In genomic region chr21:45543371-45543709, GRCh38 we compare ENCODE assay signal across 9 cellular contexts. TPM values are rescaled to one million over a fixed set of nuclear protein-coding genes. Genes with fewer than 3 reads are reported as not detected.
DNase-seq lines count a peak whose midpoint lies in the region; ATAC-seq, FAIRE-seq and TF ChIP-seq lines count a peak whose summit lies in the region.
"Had no signal": no experiment of that assay in that cellular context is flagged by ENCODE, and none has a peak within 500 bp of the region (broad histone marks: within the 10 kb centered on the region; RNA-seq: fewer than 3 reads in every experiment).

No MANE protein-coding gene starts in this region.

- peaks cover 18% of the 10 kb centered on the region for H3K27me3 Mint-ChIP-seq in WTC11 (ENCODE audit: low read depth)

- CTCF ChIA-PET in WTC11 (lab: Charles Lee) = interaction anchor here (0.6 to 2.7 kb wide), 4 partner anchors 13 to 344 kb away, joined by 4 to 15 read pairs (median 6); no protein-coding TSS in a partner anchor

- H3K4me3 Mint-ChIP-seq in WTC11 = peak overlapping the region; percentile 52

- WGBS in heart left ventricle, 4 donors = 79 to 82% (median 81%) methylated on average over 5 to 11 of the region's 11 CpGs
- WGBS in sigmoid colon, 2 donors = 74 to 89% methylated on average over 11 of the region's 11 CpGs

- H3K9me3 ChIP-seq in heart left ventricle = no peaks in the 10 kb centered on the region
- H3K9me3 ChIP-seq in sigmoid colon = no peaks in the 10 kb centered on the region

- TF ChIP-seq POLR2A in GM12891 (IDR thresholded peaks at IDR 0.05; ENCODE audit: low read depth, low read length) (no peak), heart left ventricle (IDR thresholded peaks at IDR 0.05) (no peak), sigmoid colon (IDR thresholded peaks at IDR 0.05) (no peak)

- DNase-seq in GM12891 (ENCODE audit: insufficient read length, low spot score) = no peak
- no peak for DNase-seq in WTC11 (ENCODE audit: low spot score)
- peak in 3 of 5 donors; percentile 19 to 56 (median 25) for DNase-seq in heart left ventricle
- peak; percentile 67 for DNase-seq in sigmoid colon
- DNase-seq: GM23248 had no signal

- peak; percentile 7 for ATAC-seq in WTC11
- no peak for ATAC-seq in heart left ventricle
- no peak for ATAC-seq in HG03521 (IDR thresholded peaks at IDR 0.05; ENCODE audit: unreplicated experiment)
- no peak for ATAC-seq in GM21447 (IDR thresholded peaks at IDR 0.05; ENCODE audit: unreplicated experiment)
- ATAC-seq in GM19351 (IDR thresholded peaks at IDR 0.05; ENCODE audit: unreplicated experiment) = no peak
- no peak for ATAC-seq in GM21390 (IDR thresholded peaks at IDR 0.05; ENCODE audit: unreplicated experiment)

- peaks cover 4 to 19% (median 11%) of the 10 kb centered on the region in 12 donors for H3K4me1 ChIP-seq in heart left ventricle
- peaks cover 0 to 25% (median 19%) of the 10 kb centered on the region in 4 donors for H3K4me1 ChIP-seq in sigmoid colon

- peaks cover 17% of the 10 kb centered on the region for H3K9me3 Mint-ChIP-seq in WTC11

- H3K27ac ChIP-seq in heart left ventricle (peak overlapping the region in 1 of 12 donors; percentile 24), sigmoid colon (peak overlapping the region in 1 of 4 donors; percentile 80)
- H3K27ac ChIP-seq: GM23248 had no signal

- no peak for TF ChIP-seq EP300 in sigmoid colon (IDR thresholded peaks at IDR 0.05)

- TF ChIP-seq CTCF in WTC11 (IDR thresholded peaks at IDR 0.05) (no peak), heart left ventricle (IDR thresholded peaks at IDR 0.05) (no peak), sigmoid colon (IDR thresholded peaks at IDR 0.05) (no peak)

- POLR2A ChIA-PET in WTC11 (lab: Charles Lee) = no interaction called here

- H3K4me3 ChIP-seq in heart left ventricle (peak overlapping the region in 2 of 12 donors; percentile 67 to 77), sigmoid colon (peak overlapping the region in 1 of 4 donors; percentile 89)

- H3K36me3 ChIP-seq in heart left ventricle (no peaks in the 10 kb centered on the region), sigmoid colon (no peaks in the 10 kb centered on the region)

- no peak overlapping the region for H3K27ac Mint-ChIP-seq in WTC11

- FAIRE-seq in GM12891 (lab: Jason Lieb, UNC) = peak; percentile 9

- peaks cover 11% of the 10 kb centered on the region; the same call in 1 of the 2 replicates for H3K4me1 Mint-ChIP-seq in WTC11

- H3K27me3 ChIP-seq in heart left ventricle (no peaks in the 10 kb centered on the region), sigmoid colon (no peaks in the 10 kb centered on the region)

- intact Hi-C loops in heart left ventricle (cut with DNase I) (loop anchor here in 1 of 10 donors (10.0 kb wide), 1 partner anchor 259 kb away; the partner anchor contains the start of gene POFUT2), sigmoid colon (cut with DNase I) (loop anchor here (5.0 to 10.0 kb wide), 2 partner anchors 249 to 279 kb away; no protein-coding TSS in a partner anchor)

- H3K36me3 Mint-ChIP-seq in WTC11 = no peaks in the 10 kb centered on the region

TF ChIP-seq in GM12891, 5 proteins besides CTCF, POLR2A, EP300 and RAD21:
- TF ChIP-seq POLR2AphosphoS5 (IDR thresholded peaks at IDR 0.05; ENCODE audit: low read depth, low read length) = no peak

TF ChIP-seq in WTC11, 78 proteins besides CTCF, POLR2A, EP300 and RAD21:
- 0 out of 2 replicates have a peak, but pooled peaks have one; percentile 14 for TF ChIP-seq SP1 (CRISPR knock-in tag; conservative IDR thresholded peaks at IDR 0.05)
- TF ChIP-seq TP53 (CRISPR knock-in tag; IDR thresholded peaks at IDR 0.05) = no peak
- no peak for TF ChIP-seq FOXP1 (CRISPR knock-in tag; IDR thresholded peaks at IDR 0.05; ENCODE audit: borderline replicate concordance)
- TF ChIP-seq NR2C2 (CRISPR knock-in tag; IDR thresholded peaks at IDR 0.05) = no peak
- no peak for TF ChIP-seq IRF1 (CRISPR knock-in tag; IDR thresholded peaks at IDR 0.05)

RNA-seq across cellular contexts. Expression of gene SLC19A1, which starts 1.1 kb away (rescaled TPM):
- 8.4 TPM for polyA plus RNA-seq in GM12891 (2012; ENCODE audit: low read depth, missing spikeins)
- total RNA-seq in WTC11 (2021) (27.7 to 29.8 TPM (median 28.3 TPM) in 3 replicates), heart left ventricle (1 to 10 TPM; 2.4 to 7.0 (median 3.0) TPM), sigmoid colon (1 to 10 TPM; 2.1 to 6.4 (median 2.5) TPM)
- polyA plus RNA-seq in heart left ventricle (1 to 10 TPM; 3.5 to 4.3 TPM), sigmoid colon (10 to 100 TPM in 1 of 3 donors, 1 to 10 TPM in 2; 1.8 to 10.7 (median 3.2) TPM)

Comparison
In these comparisons a context has a peak if more than half of its experiments do, and no peak if none do; other contexts are left out.
1. DNase-seq: peak in heart left ventricle (3 of 5) and sigmoid colon (single experiment); none in GM12891 (single experiment) and WTC11 (single experiment).